22 cellular contexts compared by ENCODE assay signal in the genomic region with DNA sequence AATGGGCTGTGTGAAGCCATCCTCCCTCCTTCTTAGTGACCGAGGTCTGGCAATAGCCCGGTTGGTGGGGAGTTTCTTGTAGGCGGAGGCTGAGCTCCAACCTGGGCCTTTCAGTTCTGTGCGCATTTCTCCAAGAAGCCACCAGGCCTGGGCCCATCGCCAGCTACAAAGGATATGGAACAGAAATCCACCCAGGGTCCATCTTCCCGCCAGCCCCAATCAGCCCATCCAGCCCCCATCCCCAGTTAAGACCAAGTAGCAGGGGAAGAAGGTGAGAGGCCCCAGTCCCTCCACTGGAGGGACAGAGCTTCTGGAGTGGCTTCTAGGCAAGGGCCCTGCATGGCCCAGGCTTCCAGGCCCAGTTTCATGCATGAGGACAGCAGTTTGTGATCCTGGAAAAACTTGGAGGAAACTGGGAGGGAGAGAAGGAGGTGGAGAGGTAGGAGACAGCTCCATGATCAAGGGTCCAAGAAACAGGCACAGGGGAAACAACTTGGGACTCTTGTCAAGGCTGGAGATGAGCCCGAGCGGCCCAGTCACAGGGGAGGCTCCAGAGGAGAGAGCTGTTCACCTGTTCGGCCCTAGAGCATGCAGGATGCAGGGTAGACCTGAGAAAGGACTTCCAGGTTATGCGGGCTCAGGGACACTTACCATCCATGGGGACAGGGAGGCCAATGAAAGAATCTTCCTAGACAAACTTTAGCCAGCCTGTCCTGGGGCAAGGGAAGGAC.
DNase-seq lines count a peak whose midpoint lies in the region; ATAC-seq and TF ChIP-seq lines count a peak whose summit lies in the region.
"Had no signal": no experiment of that assay in that cellular context is flagged by ENCODE, and none has a peak within 500 bp of the region (broad histone marks: within the 10 kb centered on the region; RNA-seq: fewer than 3 reads in every experiment).

No MANE protein-coding gene starts in this region.

- H3K4me1 Mint-ChIP-seq in T-cell, result no peaks in the 10 kb centered on the region
- H3K4me1 Mint-ChIP-seq: CD4-positive, CD25-positive, alpha-beta regulatory T cell had no signal

- H3K27ac ChIP-seq in spleen, result no peak overlapping the region
- H3K27ac ChIP-seq: BLaER1, SJSA1 had no signal

- POLR2A ChIA-PET in T-cell (lab: Charles Lee), result no interaction called here

- WGBS in spleen, 5 donors, result 88 to 94% (median 90%) methylated on average over 10 of the region's 10 CpGs

- H3K4me3 ChIP-seq in spleen, result no peak overlapping the region
- H3K4me3 ChIP-seq: BLaER1, SJSA1 had no signal

- TF ChIP-seq CTCF in spleen (IDR thresholded peaks at IDR 0.05 in 8 of 11, conservative IDR thresholded peaks at IDR 0.05 in 3 of 11), result no peak

- no peaks in the 10 kb centered on the region for H3K36me3 Mint-ChIP-seq in T-cell
- H3K36me3 Mint-ChIP-seq: CD4-positive, CD25-positive, alpha-beta regulatory T cell had no signal

- no peaks in the 10 kb centered on the region for H3K36me3 ChIP-seq in spleen
- H3K36me3 ChIP-seq: BLaER1, SJSA1 had no signal

- intact Hi-C loops in spleen (cut with DNase I; ENCODE audit: low total_unique reads), result no loop called here

- no peak overlapping the region for H3K27ac Mint-ChIP-seq in T-cell
- H3K27ac Mint-ChIP-seq: CD4-positive, CD25-positive, alpha-beta regulatory T cell had no signal

- ATAC-seq in left lobe of liver, result no peak
- no peak for ATAC-seq in HG03571 (IDR thresholded peaks at IDR 0.05; ENCODE audit: unreplicated experiment)
- no peak for ATAC-seq in T-cell (replicated peaks in 1 of 4)

- H3K4me1 ChIP-seq in spleen, result no peaks in the 10 kb centered on the region
- H3K4me1 ChIP-seq: BLaER1, SJSA1 had no signal

- H3K4me3 Mint-ChIP-seq in T-cell, result no peak overlapping the region
- H3K4me3 Mint-ChIP-seq: CD4-positive, CD25-positive, alpha-beta regulatory T cell had no signal

- H3K9me3 ChIP-seq in spleen, result peaks cover 0 to 28% (median 21%) of the 10 kb centered on the region in 8 donors
- H3K9me3 ChIP-seq: SJSA1 had no signal

- peaks cover 0 to 39% (median 0%) of the 10 kb centered on the region in 7 donors for H3K27me3 ChIP-seq in spleen (replicated peaks in 1 of 7)
- H3K27me3 ChIP-seq: BLaER1 had no signal

- CTCF ChIA-PET in T-cell (lab: Charles Lee), result no interaction called here

- TF ChIP-seq POLR2A in spleen (IDR thresholded peaks at IDR 0.05), result no peak

- peak; percentile 28 for DNase-seq in activated effector memory CD4-positive, alpha-beta T cell treated with anti-CD3 and anti-CD28 coated beads, Interleukin-2, amount 50 U/mL, for 16 hours
- DNase-seq in activated effector memory CD4-positive, alpha-beta T cell treated with Interleukin-2 at 50 U/mL for 16 hours, result no peak
- peak; percentile 40 for DNase-seq in left lobe of liver (ENCODE audit: low spot score)
- peak; percentile 48 for DNase-seq in spleen
- no peak for DNase-seq in dedifferentiated amniotic fluid mesenchymal stem cell (ENCODE audit: extremely low spot score)
- DNase-seq in T-cell, result no peak
- DNase-seq: CD4-positive, CD25-positive, alpha-beta regulatory T cell; DMS153; DND-41; KBM-7; MV-4-11; NCI-H1105; NCI-H146; NCI-H1930; NCI-H446; NCI-H524 treated with DMSO at 0.1 percent for 48 hours; NCI-H774; Right ventricle myocardium superior; RPMI8226 had no signal

- H3K9me3 Mint-ChIP-seq in T-cell, result peaks cover 6 to 21% (median 17%) of the 10 kb centered on the region in 3 donors

- H3K27me3 Mint-ChIP-seq in T-cell, result peaks cover 24 to 40% of the 10 kb centered on the region in 2 donors

Comparison
In these comparisons a context has a peak if more than half of its experiments do, and no peak if none do; other contexts are left out.
1. DNase-seq: peak in activated effector memory CD4-positive, alpha-beta T cell treated with anti-CD3 and anti-CD28 coated beads, Interleukin-2, amount 50 U/mL, for 16 hours (single experiment), left lobe of liver (single experiment) and spleen (single experiment); none in activated effector memory CD4-positive, alpha-beta T cell treated with Interleukin-2 at 50 U/mL for 16 hours (single experiment), dedifferentiated amniotic fluid mesenchymal stem cell (single experiment) and T-cell (0 of 34).